21 cellular contexts compared by ENCODE assay signal in genomic region chr16:88487920-88488842, GRCh38. TPM values are rescaled to one million over a fixed set of nuclear protein-coding genes. Genes with fewer than 3 reads are reported as not detected.
DNase-seq lines count a peak whose midpoint lies in the region; ATAC-seq and TF ChIP-seq lines count a peak whose summit lies in the region.
"Had no signal": no experiment of that assay in that cellular context is flagged by ENCODE, and none has a peak within 500 bp of the region (broad histone marks: within the 10 kb centered on the region; RNA-seq: fewer than 3 reads in every experiment).

No MANE protein-coding gene starts in this region.

- H3K9me2 ChIP-seq in SK-N-SH (no peaks in the 10 kb centered on the region), hepatocyte (replicated peaks; ENCODE audit: insufficient read depth) (no peaks in the 10 kb centered on the region)

- H3F3A ChIP-seq in SK-N-SH (replicated peaks; ENCODE audit: insufficient read depth), result no peaks in the 10 kb centered on the region

- in situ Hi-C loops in transverse colon (cut with MboI; ENCODE audit: low pct_ligation_motif_present in 1 of 4, low pct_unique_long_range_greater_than_20kb in 1 of 4, low sequenced_read_pairs in 3 of 4), result no loop called here

- H3K4me3 ChIP-seq in SK-N-SH (ENCODE audit: low read depth in 2 of 2, low read length in 1 of 2) (no peak overlapping the region), hepatocyte (no peak overlapping the region), transverse colon (no peak overlapping the region), spleen (no peak overlapping the region)
- H3K4me3 ChIP-seq: coronary artery, GM12878, lung had no signal

- TF ChIP-seq EP300 in SK-N-SH (IDR thresholded peaks at IDR 0.05; ENCODE audit: borderline replicate concordance in 1 of 2, low read depth in 1 of 2, low read length in 1 of 2) (peak in 1 of 2 experiments; percentile 61; a peak in 2 of 4 replicates), transverse colon (IDR thresholded peaks at IDR 0.05; ENCODE audit: low read depth) (no peak)

- H3K9ac ChIP-seq in SK-N-SH, result no peak overlapping the region

- H3K79me2 ChIP-seq in SK-N-SH (ENCODE audit: insufficient read depth), result peaks cover 5% of the 10 kb centered on the region; the same call in 1 of the 2 replicates
- peaks cover 24% of the 10 kb centered on the region for H3K79me2 ChIP-seq in hepatocyte

- ATAC-seq in GM21528 (IDR thresholded peaks at IDR 0.05; ENCODE audit: low FRiP score, unreplicated experiment), result no peak
- ATAC-seq in GM21825 (IDR thresholded peaks at IDR 0.05; ENCODE audit: unreplicated experiment), result no peak
- ATAC-seq: activated T-cell treated with anti-CD3 and anti-CD28 coated beads, Interleukin-2, amount 50 U/mL, for 72 hours; GM12878 had no signal

- TF ChIP-seq CTCF in SK-N-SH (IDR thresholded peaks at IDR 0.05) (no peak), hepatocyte (IDR thresholded peaks at IDR 0.05; ENCODE audit: poor library complexity) (peak; percentile 26), transverse colon (IDR thresholded peaks at IDR 0.05) (no peak), spleen (IDR thresholded peaks at IDR 0.05 in 8 of 11, conservative IDR thresholded peaks at IDR 0.05 in 3 of 11) (no peak)

- H3K9me3 ChIP-seq in SK-N-SH (no peaks in the 10 kb centered on the region), hepatocyte (ENCODE audit: low read depth) (no peaks in the 10 kb centered on the region), transverse colon (no peaks in the 10 kb centered on the region), spleen (no peaks in the 10 kb centered on the region)

- no peaks in the 10 kb centered on the region for H3K27me3 ChIP-seq in SK-N-SH (ENCODE audit: insufficient read depth)
- H3K27me3 ChIP-seq in hepatocyte, result no peaks in the 10 kb centered on the region
- no peaks in the 10 kb centered on the region for H3K27me3 ChIP-seq in transverse colon
- H3K27me3 ChIP-seq in spleen (replicated peaks in 1 of 7), result no peaks in the 10 kb centered on the region

- H3K27ac ChIP-seq in SK-N-SH (ENCODE audit: low read depth in 2 of 2, low read length in 1 of 2) (peak overlapping the region in 1 of 2 experiments; percentile 63; a peak in 2 of 4 replicates), hepatocyte (peak overlapping the region; percentile 94), transverse colon (peak overlapping the region; percentile 31 to 82 (median 44)), spleen (no peak overlapping the region)
- H3K27ac ChIP-seq: coronary artery had no signal

- H3K4me2 ChIP-seq in SK-N-SH (no peak overlapping the region), hepatocyte (peak overlapping the region; percentile 41)

- POLR2A ChIA-PET in SK-N-SH (lab: Yijun Ruan, JAX), result interaction anchor here (0.6 to 0.9 kb wide), 4 partner anchors 23 to 34 kb away, joined by 3 read pairs; no protein-coding TSS in a partner anchor

- TF ChIP-seq POLR2A in transverse colon (IDR thresholded peaks at IDR 0.05) (no peak), spleen (IDR thresholded peaks at IDR 0.05) (no peak)

- CTCF ChIA-PET in SK-N-SH (lab: Yijun Ruan, JAX), result interaction anchor here (0.7 to 3.3 kb wide), 28 partner anchors 9 to 425 kb away, joined by 3 to 29 read pairs (median 5); partner anchors contain the start of gene ZFPM1

- peak; percentile 61 for TF ChIP-seq RAD21 in SK-N-SH (IDR thresholded peaks at IDR 0.05; ENCODE audit: low read length)

- intact Hi-C loops in transverse colon (cut with DNase I; ENCODE audit: low total_unique reads) (no loop called here), spleen (cut with DNase I; ENCODE audit: low total_unique reads) (no loop called here)

- 70% methylated on average over 33 of the region's 54 CpGs for WGBS in SK-N-SH (ENCODE audit: low lambda C conversion rate)
- WGBS in hepatocyte (ENCODE audit: low lambda C conversion rate, missing lambda C conversion rate), result 60% methylated on average over 53 of the region's 54 CpGs
- 40 to 69% methylated on average over 7 to 44 of the region's 54 CpGs for WGBS in transverse colon (ENCODE audit: low coverage in 1 of 2), 2 donors
- WGBS in spleen, 5 donors, result 91 to 94% (median 93%) methylated on average over 44 to 54 of the region's 54 CpGs

- H4K20me1 ChIP-seq in SK-N-SH (ENCODE audit: insufficient read depth) (peaks cover 38% of the 10 kb centered on the region), hepatocyte (ENCODE audit: insufficient read depth, poor library complexity, severe bottlenecking) (peaks cover 2% of the 10 kb centered on the region)

- H3K36me3 ChIP-seq in SK-N-SH (replicated peaks in 1 of 2; ENCODE audit: control insufficient read depth in 1 of 2, insufficient read depth in 2 of 2, low read length in 1 of 2), result peaks cover 0 to 4% of the 10 kb centered on the region in 2 experiments
- H3K36me3 ChIP-seq in hepatocyte (replicated peaks; ENCODE audit: insufficient read depth, low read depth), result no peaks in the 10 kb centered on the region
- H3K36me3 ChIP-seq in transverse colon, result no peaks in the 10 kb centered on the region
- H3K36me3 ChIP-seq in spleen, result peaks cover 0 to 93% (median 17%) of the 10 kb centered on the region in 6 donors

- H3K4me1 ChIP-seq in SK-N-SH (ENCODE audit: control insufficient read depth in 1 of 2, insufficient read depth in 2 of 2, low read depth in 1 of 2, low read length in 1 of 2) (peaks cover 0 to 28% of the 10 kb centered on the region in 2 experiments; a peak in 1 of 4 replicates), hepatocyte (ENCODE audit: insufficient read depth) (peaks cover 22% of the 10 kb centered on the region), transverse colon (peaks cover 13 to 31% (median 29%) of the 10 kb centered on the region in 4 donors), spleen (peaks cover 0 to 28% (median 3%) of the 10 kb centered on the region in 6 donors)

- H2AFZ ChIP-seq in SK-N-SH (ENCODE audit: low read depth) (no peak overlapping the region), hepatocyte (no peak overlapping the region)

- DNase-seq in NCI-H1417 (lab: John Stamatoyannopoulos, UW) (peak in 2 of 3 experiments; percentile 78 to 88), NCI-H1417 treated with DMSO at 0.1 percent for 48 hours (lab: John Stamatoyannopoulos, UW) (no peak), SK-N-SH (peak; percentile 91), hepatocyte (ENCODE audit: low spot score) (peak; percentile 92), transverse colon (peak; percentile 92), spleen (no peak)
- DNase-seq: 8988T; activated naive CD8-positive, alpha-beta T cell treated with anti-CD3 and anti-CD28 coated beads for 36 hours; activated T-cell treated with anti-CD3 and anti-CD28 coated beads, Interleukin-2, amount 50 U/mL, for 72 hours; HCEC 1CT; MV-4-11; naive B cell; NCI-H2107; NCI-H524; SIG-M5; stimulated activated CD4-positive, alpha-beta T cell treated with anti-CD3 and anti-CD28 coated beads, Interleukin-4, amount 100 ng/mL, for 1 hour had no signal

TF ChIP-seq in SK-N-SH, 30 proteins besides CTCF, POLR2A, EP300 and RAD21:
- TF ChIP-seq NFIC (IDR thresholded peaks at IDR 0.05; ENCODE audit: borderline replicate concordance) (no peak), SMC3 (IDR thresholded peaks at IDR 0.05; ENCODE audit: low read depth, low read length) (peak; percentile 39; the same call in 1 of the 2 replicates), CHD2 (IDR thresholded peaks at IDR 0.05; ENCODE audit: low read length, partially characterized antibody) (peak; percentile 6), MEF2A (IDR thresholded peaks at IDR 0.05; ENCODE audit: borderline replicate concordance, low read depth) (no peak), TAF1 (IDR thresholded peaks at IDR 0.05; ENCODE audit: borderline replicate concordance, low read depth, low read length) (no peak), RCOR1 (IDR thresholded peaks at IDR 0.05; ENCODE audit: low read length) (peak; percentile 59; the same call in 1 of the 2 replicates), ZBTB33 (IDR thresholded peaks at IDR 0.05; ENCODE audit: borderline replicate concordance, low read depth) (no peak), RFX5 (IDR thresholded peaks at IDR 0.05; ENCODE audit: low read length) (no peak), JUND (IDR thresholded peaks at IDR 0.05) (no peak), GATA2 (CRISPR knock-in tag; IDR thresholded peaks at IDR 0.05) (peak; percentile 94), FOXM1 (IDR thresholded peaks at IDR 0.05; ENCODE audit: low read depth) (no peak), RXRA (IDR thresholded peaks at IDR 0.05; ENCODE audit: borderline replicate concordance, low read depth) (no peak), MXI1 (IDR thresholded peaks at IDR 0.05; ENCODE audit: low read depth, low read length) (peak; percentile 86), FOXJ3 (CRISPR knock-in tag; IDR thresholded peaks at IDR 0.05) (peak; percentile 59; the same call in 1 of the 2 replicates), SIN3A (IDR thresholded peaks at IDR 0.05; ENCODE audit: borderline replicate concordance, low read depth, low read length) (no peak)
TF ChIP-seq in SK-N-SH: peak in this region for 6.

RNA-seq across cellular contexts. Expression of gene ZFPM1, which starts 35.1 kb away (rescaled TPM):
- polyA plus RNA-seq in SK-N-SH (2012; rRNA removed) (0.54 and 1.2 TPM in 2 replicates), hepatocyte (8.3 and 11.9 TPM in 2 replicates), spleen (10 to 100 TPM in 1 of 3 donors, 1 to 10 TPM in 2; 2.3 to 10.2 (median 2.8) TPM)
- 0.54 and 1.0 TPM in 2 replicates for polyA plus RNA-seq in SK-N-SH (2012; cell fraction: cytosol; rRNA removed)
- 3.8 and 5.6 TPM in 2 replicates for polyA plus RNA-seq in SK-N-SH (2012; cell fraction: nucleus; rRNA removed)
- total RNA-seq in hepatocyte (3.1 and 4.1 TPM in 2 replicates), transverse colon (1 to 10 TPM; 1.2 to 4.6 (median 3.1) TPM), spleen (10 to 100 TPM in 4 of 7 donors, 1 to 10 TPM in 3; 4.5 to 25.3 (median 16.2) TPM)

Comparison
In these comparisons a context has a peak if more than half of its experiments do, and no peak if none do; other contexts are left out.
1. DNase-seq: peak in NCI-H1417 (2 of 3), SK-N-SH (single experiment), hepatocyte (single experiment) and transverse colon (single experiment); none in NCI-H1417 treated with DMSO at 0.1 percent for 48 hours (single experiment) and spleen (single experiment).
2. H3K27ac ChIP-seq: peak in hepatocyte (single experiment) and transverse colon (4 of 4); none in spleen (0 of 8).